In the genomic region with DNA sequence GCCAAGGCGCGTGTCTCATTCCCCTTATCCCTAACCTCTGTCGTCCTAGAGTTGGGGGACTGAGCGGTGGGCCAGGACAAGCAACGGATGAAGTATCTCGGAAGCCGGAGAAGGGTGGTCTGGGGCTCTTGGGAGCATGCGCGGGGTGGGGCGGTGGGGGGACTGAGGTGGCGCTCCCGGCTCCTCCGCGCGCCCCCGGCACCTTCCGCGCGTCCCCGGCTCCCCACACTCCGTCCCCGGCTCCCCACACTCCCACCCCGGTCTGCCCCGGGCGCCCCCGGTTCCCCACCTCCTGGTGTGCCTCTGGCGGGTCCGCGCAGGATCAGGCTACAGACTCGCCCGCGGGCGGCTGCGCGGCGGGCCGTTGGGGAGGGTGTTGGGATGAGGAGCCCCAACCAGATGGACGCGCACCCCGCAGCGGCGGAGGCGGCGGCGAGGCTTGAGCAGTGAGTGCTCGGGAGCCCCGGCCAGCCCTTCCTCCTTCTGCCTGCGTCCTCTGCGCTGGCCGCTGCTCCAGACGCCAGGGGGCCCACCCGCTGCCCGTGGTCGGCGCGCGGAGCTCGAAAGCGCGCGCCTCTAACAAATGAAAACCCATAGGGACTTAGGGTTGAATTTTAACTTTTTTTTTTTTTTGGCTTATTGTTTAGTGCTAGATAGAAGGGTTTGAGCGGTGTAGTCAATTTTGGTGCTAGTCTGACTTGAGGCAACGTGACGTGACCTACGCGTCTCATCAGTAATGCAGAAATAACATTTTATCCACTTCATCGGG, we compare ENCODE assay signal across 8 cellular contexts. TPM values are rescaled to one million over a fixed set of nuclear protein-coding genes. Genes with fewer than 3 reads are reported as not detected.
A peak's percentile ranks its signal among the peaks of the same experiment; 100 is the strongest.
DNase-seq lines count a peak whose midpoint lies in the region; ATAC-seq and TF ChIP-seq lines count a peak whose summit lies in the region.

No MANE protein-coding gene starts in this region.

- H3K27me3 ChIP-seq in PC-3 (ENCODE audit: low read length) (peaks cover 44% of the 10 kb centered on the region), esophagus (ENCODE audit: control insufficient read depth in 1 of 2, insufficient read depth in 2 of 2, low read length in 2 of 2) (peaks cover 0 to 2% of the 10 kb centered on the region in 2 donors)

- H3K79me2 ChIP-seq in PC-3 (ENCODE audit: low read length), result no peaks in the 10 kb centered on the region

- TF ChIP-seq CTCF in PC-3 (conservative IDR thresholded peaks at IDR 0.05; ENCODE audit: low read depth, low read length), result peak; percentile 17; the same call in 1 of the 2 replicates
- peak; percentile 49 for TF ChIP-seq CTCF in nephron progenitor cell (IDR thresholded peaks at IDR 0.05)

- POLR2A ChIA-PET in PC-3 (lab: Charles Lee; ENCODE audit: unreplicated experiment), result no interaction called here

- CTCF ChIA-PET in PC-3 (lab: Charles Lee), result no interaction called here

- H3K36me3 Mint-ChIP-seq in activated CD4-positive, alpha-beta T cell treated with anti-CD3 and anti-CD28 coated beads, Interleukin-2, amount 10 ng/mL, durations not matched to agents 24 days and 14 days (ENCODE audit: low read depth), result no peaks in the 10 kb centered on the region
- H3K36me3 Mint-ChIP-seq in nephron progenitor cell (ENCODE audit: low read depth), result no peaks in the 10 kb centered on the region

- ATAC-seq in PC-3 (peak; percentile 37; the same call in 1 of the 2 replicates), GM18909 (IDR thresholded peaks at IDR 0.05; ENCODE audit: poor library complexity, unreplicated experiment) (no peak), GM21717 (IDR thresholded peaks at IDR 0.05; ENCODE audit: unreplicated experiment) (no peak)

- H4K20me1 ChIP-seq in PC-3 (ENCODE audit: low read length), result no peaks in the 10 kb centered on the region

- H3K9ac ChIP-seq in PC-3 (ENCODE audit: low read length), result no peak overlapping the region

- H3K27ac ChIP-seq in PC-3 (ENCODE audit: low read length), result no peak overlapping the region
- no peak overlapping the region for H3K27ac ChIP-seq in esophagus (ENCODE audit: low read depth in 2 of 2, low read length in 1 of 2)

- H3K4me1 ChIP-seq in PC-3 (ENCODE audit: insufficient read depth, low read length) (no peaks in the 10 kb centered on the region), esophagus (ENCODE audit: control insufficient read depth in 2 of 2, insufficient read depth in 2 of 2, low read length in 1 of 2) (no peaks in the 10 kb centered on the region)

- H3K4me3 Mint-ChIP-seq in activated CD4-positive, alpha-beta T cell treated with anti-CD3 and anti-CD28 coated beads, Interleukin-2, amount 10 ng/mL, durations not matched to agents 24 days and 14 days, result no peak overlapping the region
- peak overlapping the region; percentile 82 for H3K4me3 Mint-ChIP-seq in nephron progenitor cell

- H3K27ac Mint-ChIP-seq in activated CD4-positive, alpha-beta T cell treated with anti-CD3 and anti-CD28 coated beads, Interleukin-2, amount 10 ng/mL, durations not matched to agents 24 days and 14 days, result no peak overlapping the region
- H3K27ac Mint-ChIP-seq in nephron progenitor cell, result no peak overlapping the region

- peaks cover 5% of the 10 kb centered on the region for H3K9me3 Mint-ChIP-seq in activated CD4-positive, alpha-beta T cell treated with anti-CD3 and anti-CD28 coated beads, Interleukin-2, amount 10 ng/mL, durations not matched to agents 24 days and 14 days
- H3K9me3 Mint-ChIP-seq in nephron progenitor cell, result peaks cover 11% of the 10 kb centered on the region

- no peaks in the 10 kb centered on the region for H3K9me3 ChIP-seq in PC-3 (ENCODE audit: low read length)
- H3K9me3 ChIP-seq in esophagus (ENCODE audit: control insufficient read depth in 2 of 2, insufficient read depth in 1 of 2, low read depth in 1 of 2, low read length in 1 of 2), result no peaks in the 10 kb centered on the region

- peaks cover 3% of the 10 kb centered on the region for H3K4me1 Mint-ChIP-seq in activated CD4-positive, alpha-beta T cell treated with anti-CD3 and anti-CD28 coated beads, Interleukin-2, amount 10 ng/mL, durations not matched to agents 24 days and 14 days
- no peaks in the 10 kb centered on the region for H3K4me1 Mint-ChIP-seq in nephron progenitor cell

- H3K27me3 Mint-ChIP-seq in activated CD4-positive, alpha-beta T cell treated with anti-CD3 and anti-CD28 coated beads, Interleukin-2, amount 10 ng/mL, durations not matched to agents 24 days and 14 days, result peaks cover 64% of the 10 kb centered on the region
- H3K27me3 Mint-ChIP-seq in nephron progenitor cell (ENCODE audit: low read depth, poor library complexity), result peaks cover 58% of the 10 kb centered on the region

- 5% methylated on average over 51 to 61 of the region's 67 CpGs for WGBS in esophagus, 2 donors

- DNase-seq in activated CD4-positive, alpha-beta T cell treated with anti-CD3 and anti-CD28 coated beads, Interleukin-2, amount 10 ng/mL, durations not matched to agents 24 days and 14 days, result peak; percentile 53
- no peak for DNase-seq in activated CD4-positive, alpha-beta T cell treated with anti-CD3 and anti-CD28 coated beads for 48 hours
- DNase-seq in PC-3 (no peak), nephron progenitor cell (peak; percentile 84), NCI-H2081 (lab: John Stamatoyannopoulos, UW) (no peak)

- no peak overlapping the region for H3K4me2 ChIP-seq in PC-3 (ENCODE audit: low read length)

- no TSS peak for BruUV-seq in PC-3 (replicated peaks; lab: Mats Ljungman, UMichigan)

- no peaks in the 10 kb centered on the region for H3K9me2 ChIP-seq in PC-3 (replicated peaks; ENCODE audit: low read length)

- no peak overlapping the region for H3K4me3 ChIP-seq in PC-3 (ENCODE audit: low read length)
- H3K4me3 ChIP-seq in esophagus (ENCODE audit: low read depth in 1 of 2, low read length in 2 of 2), result peak overlapping the region; percentile 7 to 41

- no peak overlapping the region for H2AFZ ChIP-seq in PC-3 (ENCODE audit: low read length)

- intact Hi-C loops in activated CD4-positive, alpha-beta T cell treated with anti-CD3 and anti-CD28 coated beads, Interleukin-2, amount 10 ng/mL, durations not matched to agents 24 days and 14 days (cut with micrococcal nuclease), result no loop called here
- intact Hi-C loops in PC-3 (cut with micrococcal nuclease), result no loop called here

- H3K36me3 ChIP-seq in PC-3 (ENCODE audit: low read depth, low read length), result no peaks in the 10 kb centered on the region
- no peaks in the 10 kb centered on the region for H3K36me3 ChIP-seq in esophagus (ENCODE audit: control insufficient read depth in 2 of 2, insufficient read depth in 2 of 2, low read length in 1 of 2)

- no peaks in the 10 kb centered on the region for H3F3A ChIP-seq in PC-3 (ENCODE audit: low read length, unreplicated experiment)

RNA-seq across cellular contexts. Expression of a gene that starts 5.6 kb away (rescaled TPM):
- total RNA-seq in activated CD4-positive, alpha-beta T cell treated with anti-CD3 and anti-CD28 coated beads, Interleukin-2, amount 10 ng/mL, durations not matched to agents 24 days and 14 days, result not detected in 2 replicates
- total RNA-seq in PC-3 (2014; rRNA removed), result not detected in 2 replicates
- 1 to 10 TPM; 5.3 to 9.8 TPM for polyA plus RNA-seq in esophagus

RNA-seq across cellular contexts. Expression of a gene that starts 50.2 kb away (rescaled TPM):
- total RNA-seq in activated CD4-positive, alpha-beta T cell treated with anti-CD3 and anti-CD28 coated beads, Interleukin-2, amount 10 ng/mL, durations not matched to agents 24 days and 14 days, result not detected in 2 replicates
- total RNA-seq in PC-3 (2014; rRNA removed), result not detected in 2 replicates
- polyA plus RNA-seq in esophagus, result not detected

Comparison
In these comparisons a context has a peak if more than half of its experiments do, and no peak if none do; other contexts are left out.
1. DNase-seq: peak in activated CD4-positive, alpha-beta T cell treated with anti-CD3 and anti-CD28 coated beads, Interleukin-2, amount 10 ng/mL, durations not matched to agents 24 days and 14 days (single experiment) and nephron progenitor cell (single experiment); none in activated CD4-positive, alpha-beta T cell treated with anti-CD3 and anti-CD28 coated beads for 48 hours (single experiment), PC-3 (single experiment) and NCI-H2081 (0 of 2).